1 cellular context compared by ENCODE assay signal in genomic region chr10:112775347-112775746, GRCh38.
TF ChIP-seq lines count a peak whose summit lies in the region.

No MANE protein-coding gene starts in this region.

TF ChIP-seq in IMR-90, 13 proteins besides CTCF, POLR2A, EP300 and RAD21 (continued from another document):
- no peak for TF ChIP-seq NFE2L2 (IDR thresholded peaks at IDR 0.05; ENCODE audit: low read depth, low read length)
- TF ChIP-seq BHLHE40 (IDR thresholded peaks at IDR 0.05; ENCODE audit: low read depth, low read length) = no peak
- TF ChIP-seq MAZ (IDR thresholded peaks at IDR 0.05; ENCODE audit: borderline replicate concordance, low read depth, low read length) = no peak
- no peak for TF ChIP-seq MAFK (IDR thresholded peaks at IDR 0.05; ENCODE audit: low read depth, low read length)
